Comparison of ENCODE assay signal across 24 cellular contexts in genomic region chr10:116353817-116354216, GRCh38. TPM values are rescaled to one million over a fixed set of nuclear protein-coding genes. Genes with fewer than 3 reads are reported as not detected.
DNase-seq lines count a peak whose midpoint lies in the region; ATAC-seq, FAIRE-seq and TF ChIP-seq lines count a peak whose summit lies in the region.
"Had no signal": no experiment of that assay in that cellular context is flagged by ENCODE, and none has a peak within 500 bp of the region (broad histone marks: within the 10 kb centered on the region; RNA-seq: fewer than 3 reads in every experiment).

No MANE protein-coding gene starts in this region.

- H3K4me3 Mint-ChIP-seq in MCF 10A (ENCODE audit: unreplicated experiment) (no peak overlapping the region), HFFc6 (no peak overlapping the region)
- H3K4me3 Mint-ChIP-seq: B cell; CD4-positive, CD25-positive, alpha-beta regulatory T cell; CD8-positive, alpha-beta T cell; GM23338; H9 had no signal

- H3K27ac Mint-ChIP-seq in MCF 10A (ENCODE audit: low read depth, unreplicated experiment) (peak overlapping the region; percentile 47), HFFc6 (no peak overlapping the region)
- H3K27ac Mint-ChIP-seq: B cell; CD4-positive, CD25-positive, alpha-beta regulatory T cell; CD8-positive, alpha-beta T cell; GM23338; H9 had no signal

- H3K27me3 Mint-ChIP-seq in MCF 10A (ENCODE audit: insufficient read depth, unreplicated experiment) (no peaks in the 10 kb centered on the region), HFFc6 (ENCODE audit: insufficient read depth) (peaks cover 1% of the 10 kb centered on the region; the same call in 1 of the 2 replicates)
- H3K27me3 Mint-ChIP-seq: B cell; CD4-positive, CD25-positive, alpha-beta regulatory T cell had no signal

- CTCF ChIA-PET in MCF 10A (lab: Yijun Ruan, JAX), result no interaction called here

- intact Hi-C loops in MCF 10A (cut with micrococcal nuclease) (no loop called here), breast epithelium (cut with DNase I; ENCODE audit: low total_unique reads) (no loop called here)

- TF ChIP-seq CTCF in MCF 10A (IDR thresholded peaks at IDR 0.05; ENCODE audit: unreplicated experiment), result no peak
- TF ChIP-seq CTCF in breast epithelium (IDR thresholded peaks at IDR 0.05), result no peak
- TF ChIP-seq CTCF in bronchial epithelial cell (IDR thresholded peaks at IDR 0.05; ENCODE audit: insufficient read depth, low read length, severe bottlenecking), result no peak
- TF ChIP-seq CTCF in HFFc6 (IDR thresholded peaks at IDR 0.05), result no peak

- no peak overlapping the region for H3K27ac ChIP-seq in breast epithelium
- H3K27ac ChIP-seq: 22Rv1, BLaER1, C4-2B had no signal

- no peaks in the 10 kb centered on the region for H3K4me1 ChIP-seq in breast epithelium
- H3K4me1 ChIP-seq: BLaER1, Caco-2 had no signal

- DNase-seq in MCF 10A (ENCODE audit: unreplicated experiment), result peak; percentile 76
- DNase-seq in breast epithelium (ENCODE audit: low spot score in 2 of 2), result no peak
- DNase-seq in bronchial epithelial cell (ENCODE audit: low read depth), result peak; percentile 87
- no peak for DNase-seq in activated CD4-positive, alpha-beta T cell treated with anti-CD3 and anti-CD28 coated beads, Interleukin-2, amount 50 U/mL, for 1 hour
- DNase-seq in NCI-H2171 (lab: John Stamatoyannopoulos, UW), result no peak
- no peak for DNase-seq in HFFc6
- DNase-seq: Caco-2; CD4-positive, CD25-positive, alpha-beta regulatory T cell; CD8-positive, alpha-beta T cell; DMS153; DND-41; H9 had no signal

- POLR2A ChIA-PET in MCF 10A (lab: Yijun Ruan, JAX), result interaction anchor here (0.5 to 1.6 kb wide), 6 partner anchors 9 to 393 kb away, joined by 3 to 7 read pairs (median 5); no protein-coding TSS in a partner anchor

- H3K4me3 ChIP-seq in breast epithelium (no peak overlapping the region), bronchial epithelial cell (ENCODE audit: low read depth, low read length) (no peak overlapping the region)
- H3K4me3 ChIP-seq: BLaER1, GM23338 had no signal

- no TSS peak for BruUV-seq in MCF 10A (replicated peaks; lab: Mats Ljungman, UMichigan)

- H3K36me3 ChIP-seq in breast epithelium, result no peaks in the 10 kb centered on the region
- H3K36me3 ChIP-seq in bronchial epithelial cell (ENCODE audit: control insufficient read depth, insufficient read depth, low read length), result no peaks in the 10 kb centered on the region
- H3K36me3 ChIP-seq: BLaER1 had no signal

- H3K4me1 Mint-ChIP-seq in MCF 10A (ENCODE audit: insufficient read depth, unreplicated experiment) (peaks cover 7% of the 10 kb centered on the region), HFFc6 (ENCODE audit: low read depth) (no peaks in the 10 kb centered on the region)
- H3K4me1 Mint-ChIP-seq: B cell; CD4-positive, CD25-positive, alpha-beta regulatory T cell had no signal

- peaks cover 0 to 7% of the 10 kb centered on the region in 2 donors for H3K9me3 ChIP-seq in breast epithelium
- H3K9me3 ChIP-seq: BLaER1, Caco-2 had no signal

- H3K36me3 Mint-ChIP-seq in MCF 10A (ENCODE audit: insufficient read depth, unreplicated experiment) (no peaks in the 10 kb centered on the region), HFFc6 (ENCODE audit: low read depth) (no peaks in the 10 kb centered on the region)
- H3K36me3 Mint-ChIP-seq: CD4-positive, CD25-positive, alpha-beta regulatory T cell; CD8-positive, alpha-beta T cell had no signal

- H3K9me3 Mint-ChIP-seq in MCF 10A (ENCODE audit: unreplicated experiment) (no peaks in the 10 kb centered on the region), HFFc6 (no peaks in the 10 kb centered on the region)

- H3K27me3 ChIP-seq in breast epithelium, result no peaks in the 10 kb centered on the region
- H3K27me3 ChIP-seq in bronchial epithelial cell (ENCODE audit: control insufficient read depth, insufficient read depth, low read length), result no peaks in the 10 kb centered on the region
- H3K27me3 ChIP-seq: BLaER1 had no signal

- ATAC-seq in esophagus mucosa, result peak; percentile 58
- ATAC-seq in GM18867 (IDR thresholded peaks at IDR 0.05; ENCODE audit: unreplicated experiment), result no peak
- ATAC-seq: CD8-positive, alpha-beta T cell; GM23338; HCT116 had no signal

- no peak for FAIRE-seq in bronchial epithelial cell (lab: Jason Lieb, UNC)
- FAIRE-seq: A204.1, G401.6, GM12892, GM19239 had no signal

- TF ChIP-seq POLR2A in breast epithelium (IDR thresholded peaks at IDR 0.05), result no peak

RNA-seq across cellular contexts. Expression of gene CCDC172, which starts 29.6 kb away (rescaled TPM):
- not detected in 2 replicates for total RNA-seq in MCF 10A (2022)
- not detected for total RNA-seq in breast epithelium
- not detected in 2 replicates for total RNA-seq in bronchial epithelial cell
- total RNA-seq in esophagus mucosa, result not detected
- not detected for total RNA-seq in HFFc6 (2021; fragmentation: NEBNext Ultra II Directional; extraction: Animal tissue kit (Norgen Biotek cat#: 25700))
- total RNA-seq: B cell; Caco-2; CD4-positive, CD25-positive, alpha-beta regulatory T cell; CD8-positive, alpha-beta T cell had no signal

Comparison
In these comparisons a context has a peak if more than half of its experiments do, and no peak if none do; other contexts are left out.
1. DNase-seq: peak in MCF 10A (single experiment) and bronchial epithelial cell (single experiment); none in breast epithelium (0 of 2), activated CD4-positive, alpha-beta T cell treated with anti-CD3 and anti-CD28 coated beads, Interleukin-2, amount 50 U/mL, for 1 hour (single experiment), NCI-H2171 (single experiment) and HFFc6 (single experiment).